In genomic region chr7:43870316-43870715, GRCh38 we compare ENCODE assay signal across 9 cellular contexts. TPM values are rescaled to one million over a fixed set of nuclear protein-coding genes. Genes with fewer than 3 reads are reported as not detected.
A peak's percentile ranks its signal among the peaks of the same experiment; 100 is the strongest.
DNase-seq lines count a peak whose midpoint lies in the region; ATAC-seq and TF ChIP-seq lines count a peak whose summit lies in the region.
"Had no signal": no experiment of that assay in that cellular context is flagged by ENCODE, and none has a peak within 500 bp of the region (broad histone marks: within the 10 kb centered on the region; RNA-seq: fewer than 3 reads in every experiment).

No MANE protein-coding gene starts in this region.

- TF ChIP-seq CTCF in IMR-90 (conservative IDR thresholded peaks at IDR 0.05; ENCODE audit: low read depth, low read length): no peak
- TF ChIP-seq CTCF in breast epithelium (IDR thresholded peaks at IDR 0.05): no peak

- peaks cover 25 to 64% of the 10 kb centered on the region in 2 experiments for H3K79me1 ChIP-seq in IMR-90 (ENCODE audit: low read depth in 1 of 2, low read length in 2 of 2)

- H2BK5ac ChIP-seq in IMR-90 (ENCODE audit: low read depth, low read length, poor library complexity, severe bottlenecking): peak overlapping the region; percentile 93

- peak overlapping the region; percentile 78; the same call in 1 of the 2 replicates for H3K4me3 ChIP-seq in BLaER1
- H3K4me3 ChIP-seq in IMR-90 (ENCODE audit: insufficient read depth, low read depth, low read length): no peak overlapping the region
- peak overlapping the region in 2 of 3 donors; percentile 83 to 88 for H3K4me3 ChIP-seq in breast epithelium
- H3K4me3 ChIP-seq in neuron (ENCODE audit: low read length): no peak overlapping the region

- POLR2A ChIA-PET in IMR-90 (lab: Charles Lee; ENCODE audit: unreplicated experiment): no interaction called here

- peak overlapping the region; percentile 99 for H2BK120ac ChIP-seq in IMR-90 (ENCODE audit: low read depth, low read length)

- peak overlapping the region; percentile 92 for H2AK9ac ChIP-seq in IMR-90 (replicated peaks; ENCODE audit: low read depth, low read length, poor library complexity)

- H3K23ac ChIP-seq in IMR-90 (ENCODE audit: low read depth, low read length): peak overlapping the region; percentile 99; the same call in 1 of the 2 replicates

- dilution Hi-C loops in IMR-90 (cut with HindIII; ENCODE audit: low sequenced_read_pairs, unreplicated experiment): no loop called here

- H4K20me1 ChIP-seq in BLaER1: peaks cover 12% of the 10 kb centered on the region
- no peaks in the 10 kb centered on the region for H4K20me1 ChIP-seq in IMR-90 (ENCODE audit: insufficient read depth, low read length)

- H2AK5ac ChIP-seq in IMR-90 (ENCODE audit: low read depth, low read length): peak overlapping the region; percentile 100

- H4K5ac ChIP-seq in IMR-90 (ENCODE audit: low read depth, low read length): peak overlapping the region; percentile 99

- H3K14ac ChIP-seq in IMR-90 (replicated peaks; ENCODE audit: low read depth, low read length): peak overlapping the region; percentile 100

- peak overlapping the region; percentile 87 for H3K4me2 ChIP-seq in BLaER1
- peak overlapping the region; percentile 76; the same call in 1 of the 2 replicates for H3K4me2 ChIP-seq in IMR-90 (ENCODE audit: low read depth, low read length)

- BruUV-seq in IMR-90 (replicated peaks; lab: Mats Ljungman, UMichigan): no TSS peak

- peak overlapping the region; percentile 98 for H4K91ac ChIP-seq in IMR-90 (ENCODE audit: insufficient read depth, low read depth, low read length)

- peak overlapping the region; percentile 100 for H2BK15ac ChIP-seq in IMR-90 (ENCODE audit: low read depth, low read length)

- H3K9me1 ChIP-seq in IMR-90 (ENCODE audit: insufficient read depth, low read length): peaks cover 38% of the 10 kb centered on the region

- in situ Hi-C loops in IMR-90 (cut with MboI; ENCODE audit: low sequenced_read_pairs): no loop called here

- CTCF ChIA-PET in IMR-90 (lab: Yijun Ruan, JAX): no interaction called here

- intact Hi-C loops in IMR-90 (cut with micrococcal nuclease) (loop anchor here (5.0 kb wide), 1 partner anchor 82 kb away; no protein-coding TSS in a partner anchor), breast epithelium (cut with DNase I; ENCODE audit: low total_unique reads) (no loop called here)

- peak overlapping the region; percentile 100 for H3K18ac ChIP-seq in IMR-90 (ENCODE audit: low read depth, low read length)

- TF ChIP-seq POLR2A in IMR-90 (IDR thresholded peaks at IDR 0.05; ENCODE audit: low read depth, low read length) (no peak), breast epithelium (IDR thresholded peaks at IDR 0.05) (no peak)

- no peak for TF ChIP-seq RAD21 in IMR-90 (IDR thresholded peaks at IDR 0.05; ENCODE audit: low read length)

- peaks cover 44% of the 10 kb centered on the region for H3K36me3 ChIP-seq in BLaER1
- H3K36me3 ChIP-seq in IMR-90 (ENCODE audit: control insufficient read depth, insufficient read depth, low read length): peaks cover 14% of the 10 kb centered on the region
- H3K36me3 ChIP-seq in breast epithelium: no peaks in the 10 kb centered on the region
- peaks cover 20% of the 10 kb centered on the region for H3K36me3 ChIP-seq in neuron (ENCODE audit: insufficient read depth, low read length)

- no peaks in the 10 kb centered on the region for H3K9me3 ChIP-seq in BLaER1
- H3K9me3 ChIP-seq in IMR-90 (ENCODE audit: control insufficient read depth, insufficient read depth, low read length): no peaks in the 10 kb centered on the region
- H3K9me3 ChIP-seq in breast epithelium: no peaks in the 10 kb centered on the region
- H3K9me3 ChIP-seq in neuron (ENCODE audit: low read length): peaks cover 2% of the 10 kb centered on the region

- DNase-seq in IMR-90 (no peak), breast epithelium (ENCODE audit: low spot score in 2 of 2) (no peak), D341Med (ENCODE audit: low spot score) (no peak), RKO (ENCODE audit: low spot score) (no peak), AG08395 (ENCODE audit: low spot score) (no peak)
- no peak for DNase-seq in stimulated activated CD4-positive, alpha-beta T cell treated with anti-CD3 and anti-CD28 coated beads, Interleukin-2, amount 100 ng/mL, for 24 hours
- DNase-seq: NCI-H446 had no signal

- peak overlapping the region; percentile 18 for H2AFZ ChIP-seq in IMR-90 (replicated peaks; ENCODE audit: low read length, poor library complexity)
- peak overlapping the region; percentile 94 for H2AFZ ChIP-seq in neuron (ENCODE audit: low read depth, low read length)

- no peak overlapping the region for H3K27ac ChIP-seq in BLaER1
- H3K27ac ChIP-seq in IMR-90 (ENCODE audit: insufficient read depth, low read length): peak overlapping the region; percentile 97
- peak overlapping the region; percentile 92 to 96 for H3K27ac ChIP-seq in breast epithelium

- peaks cover 49% of the 10 kb centered on the region for H3K4me1 ChIP-seq in BLaER1
- H3K4me1 ChIP-seq in IMR-90 (ENCODE audit: control insufficient read depth, insufficient read depth, low read length): peaks cover 25% of the 10 kb centered on the region
- no peaks in the 10 kb centered on the region for H3K4me1 ChIP-seq in breast epithelium
- peaks cover 15% of the 10 kb centered on the region for H3K4me1 ChIP-seq in neuron (ENCODE audit: insufficient read depth, low read length)

- peak overlapping the region; percentile 100 for H2BK20ac ChIP-seq in IMR-90 (ENCODE audit: low read depth, low read length)

- H3K56ac ChIP-seq in IMR-90 (ENCODE audit: extremely low read depth, insufficient read depth, low read length): peak overlapping the region; percentile 91

- no peak for ATAC-seq in IMR-90 (ENCODE audit: low read depth)

- H3K27me3 ChIP-seq in BLaER1: no peaks in the 10 kb centered on the region
- no peaks in the 10 kb centered on the region for H3K27me3 ChIP-seq in IMR-90 (ENCODE audit: control insufficient read depth, insufficient read depth, low read length)
- no peaks in the 10 kb centered on the region for H3K27me3 ChIP-seq in breast epithelium
- H3K27me3 ChIP-seq in neuron (ENCODE audit: insufficient read depth, low read length): no peaks in the 10 kb centered on the region

- peak overlapping the region; percentile 86 to 91; a peak in 3 of 4 replicates for H4K8ac ChIP-seq in IMR-90 (ENCODE audit: low read depth in 2 of 2, low read length in 2 of 2)

- peak overlapping the region; percentile 100 for H3K4ac ChIP-seq in IMR-90 (ENCODE audit: low read depth, low read length)

- H3K9ac ChIP-seq in BLaER1: no peak overlapping the region
- H3K9ac ChIP-seq in IMR-90 (ENCODE audit: low read depth, low read length): no peak overlapping the region

- WGBS in IMR-90 (ENCODE audit: extremely low coverage in 2 of 2, insufficient read length in 1 of 2), 2 experiments: no CpG with 5 or more reads among the region's 4 CpGs

TF ChIP-seq in IMR-90, 13 proteins besides CTCF, POLR2A, EP300 and RAD21:
- TF ChIP-seq CEBPB (IDR thresholded peaks at IDR 0.05; ENCODE audit: low read depth, low read length) (no peak), MXI1 (IDR thresholded peaks at IDR 0.05; ENCODE audit: borderline replicate concordance, low read depth, low read length) (no peak), BHLHE40 (IDR thresholded peaks at IDR 0.05; ENCODE audit: low read depth, low read length) (no peak), MAFK (IDR thresholded peaks at IDR 0.05; ENCODE audit: low read depth, low read length) (no peak), SMC3 (IDR thresholded peaks at IDR 0.05; ENCODE audit: low read depth, low read length) (no peak), NFE2L2 (IDR thresholded peaks at IDR 0.05; ENCODE audit: low read depth, low read length) (no peak), RCOR1 (IDR thresholded peaks at IDR 0.05; ENCODE audit: insufficient replicate concordance, low read length) (no peak), RFX5 (IDR thresholded peaks at IDR 0.05; ENCODE audit: low read depth, low read length) (no peak), FOS (IDR thresholded peaks at IDR 0.05; ENCODE audit: low read depth, low read length) (no peak), CHD1 (IDR thresholded peaks at IDR 0.05; ENCODE audit: low read depth, low read length) (no peak), MAZ (IDR thresholded peaks at IDR 0.05; ENCODE audit: borderline replicate concordance, low read depth, low read length) (no peak), USF2 (IDR thresholded peaks at IDR 0.05; ENCODE audit: low read depth, low read length) (no peak), ELK1 (IDR thresholded peaks at IDR 0.05; ENCODE audit: borderline replicate concordance, low read depth, low read length) (no peak)

RNA-seq across cellular contexts. Expression of gene MRPS24, which starts 1.0 kb away (rescaled TPM):
- 151 and 169 TPM in 2 replicates for total RNA-seq in IMR-90 (2012; rRNA removed)
- 266 and 299 TPM in 2 replicates for polyA plus RNA-seq in IMR-90 (2012; rRNA removed)
- 465 and 570 TPM in 2 replicates for polyA plus RNA-seq in IMR-90 (2012; cell fraction: cytosol; rRNA removed)
- 100 and 188 TPM in 2 replicates for polyA plus RNA-seq in IMR-90 (2012; cell fraction: nucleus; rRNA removed; ENCODE audit: low replicate concordance)
- total RNA-seq in breast epithelium: 10 to 100 TPM; 75.4 to 86.1 (median 81.0) TPM

RNA-seq across cellular contexts. Expression of gene URGCP, which starts 36.1 kb away (rescaled TPM):
- 24.4 and 25.5 TPM in 2 replicates for total RNA-seq in IMR-90 (2012; rRNA removed)
- polyA plus RNA-seq in IMR-90 (2012; rRNA removed): 19.9 and 22.0 TPM in 2 replicates
- polyA plus RNA-seq in IMR-90 (2012; cell fraction: cytosol; rRNA removed): 12.5 and 15.2 TPM in 2 replicates
- polyA plus RNA-seq in IMR-90 (2012; cell fraction: nucleus; rRNA removed; ENCODE audit: low replicate concordance): 31.4 and 33.7 TPM in 2 replicates
- 10 to 100 TPM; 29.2 to 39.2 (median 29.9) TPM for total RNA-seq in breast epithelium

RNA-seq across cellular contexts. Expression of gene UBE2D4, which starts 55.9 kb away (rescaled TPM):
- total RNA-seq in IMR-90 (2012; rRNA removed) (8.6 and 9.7 TPM in 2 replicates), breast epithelium (10 to 100 TPM; 14.7 to 34.1 (median 15.4) TPM)
- polyA plus RNA-seq in IMR-90 (2012; rRNA removed): 9.7 and 10.5 TPM in 2 replicates
- polyA plus RNA-seq in IMR-90 (2012; cell fraction: cytosol; rRNA removed): 7.5 and 11.0 TPM in 2 replicates
- 5.7 and 6.0 TPM in 2 replicates for polyA plus RNA-seq in IMR-90 (2012; cell fraction: nucleus; rRNA removed; ENCODE audit: low replicate concordance)

Comparison
In these comparisons a context has a peak if more than half of its experiments do, and no peak if none do; other contexts are left out.
1. H3K4me3 ChIP-seq: peak in BLaER1 (single experiment) and breast epithelium (2 of 3); none in IMR-90 (single experiment) and neuron (single experiment).